1 cellular context compared by ENCODE assay signal in genomic region chr16:85420501-85421337, GRCh38.
TF ChIP-seq lines count a peak whose summit lies in the region.

No MANE protein-coding gene starts in this region.

TF ChIP-seq in HepG2, 621 proteins besides CTCF, POLR2A, EP300 and RAD21 (continued from another document and continues in another):
- TF ChIP-seq ZFP91 (CRISPR knock-in tag; IDR thresholded peaks at IDR 0.05; ENCODE audit: borderline replicate concordance) (peak; percentile 91), NFIB (CRISPR knock-in tag; IDR thresholded peaks at IDR 0.05; ENCODE audit: borderline replicate concordance) (no peak), ZNF577 (CRISPR knock-in tag; IDR thresholded peaks at IDR 0.05; ENCODE audit: borderline replicate concordance, low read depth) (no peak), HMGXB4 (CRISPR knock-in tag; IDR thresholded peaks at IDR 0.05; ENCODE audit: borderline replicate concordance in 1 of 2, low read depth in 1 of 2) (peak; percentile 97 to 99), CREB1 (IDR thresholded peaks at IDR 0.05) (no peak; the same call in 1 of the 2 replicates), CREB1 (CRISPR knock-in tag; IDR thresholded peaks at IDR 0.05) (no peak), RFXAP (CRISPR knock-in tag; IDR thresholded peaks at IDR 0.05; ENCODE audit: borderline replicate concordance) (no peak), ZNF362 (CRISPR knock-in tag; IDR thresholded peaks at IDR 0.05; ENCODE audit: borderline replicate concordance) (no peak; the same call in 1 of the 2 replicates), ZNF24 (IDR thresholded peaks at IDR 0.05) (peak; percentile 78; the same call in 1 of the 2 replicates), SNAPC2 (CRISPR knock-in tag; IDR thresholded peaks at IDR 0.05) (0 out of 2 replicates have a peak, but pooled peaks have one; percentile 57), YEATS4 (CRISPR knock-in tag; IDR thresholded peaks at IDR 0.05; ENCODE audit: borderline replicate concordance) (no peak), KLF16 (CRISPR knock-in tag; IDR thresholded peaks at IDR 0.05) (peak in 1 of 2 experiments; percentile 70; a peak in 1 of 4 replicates), SSRP1 (CRISPR knock-in tag; IDR thresholded peaks at IDR 0.05) (no peak), GATAD1 (CRISPR knock-in tag; IDR thresholded peaks at IDR 0.05) (peak; percentile 65; the same call in 1 of the 2 replicates), ZFP1 (CRISPR knock-in tag; IDR thresholded peaks at IDR 0.05) (0 out of 2 replicates have a peak, but pooled peaks have one; percentile 54), ZNF720 (CRISPR knock-in tag; IDR thresholded peaks at IDR 0.05) (no peak), ZNF563 (CRISPR knock-in tag; IDR thresholded peaks at IDR 0.05) (peak; percentile 45; the same call in 1 of the 2 replicates), KDM4B (CRISPR knock-in tag; IDR thresholded peaks at IDR 0.05) (no peak), PCBP1 (IDR thresholded peaks at IDR 0.05; ENCODE audit: borderline replicate concordance, low read depth, low read length) (0 out of 2 replicates have a peak, but pooled peaks have one; percentile 34), ZNF562 (CRISPR knock-in tag; IDR thresholded peaks at IDR 0.05; ENCODE audit: borderline replicate concordance) (no peak), SP2 (CRISPR knock-in tag; IDR thresholded peaks at IDR 0.05) (no peak), ZNF20 (CRISPR knock-in tag; IDR thresholded peaks at IDR 0.05) (0 out of 2 replicates have a peak, but pooled peaks have one; percentile 65), ZNF609 (CRISPR knock-in tag; IDR thresholded peaks at IDR 0.05; ENCODE audit: borderline replicate concordance) (peak; percentile 40; the same call in 1 of the 2 replicates), ADNP (CRISPR knock-in tag; IDR thresholded peaks at IDR 0.05) (peak; percentile 99), ZNF761 (CRISPR knock-in tag; conservative IDR thresholded peaks at IDR 0.05) (no peak), KMT2B (CRISPR knock-in tag; IDR thresholded peaks at IDR 0.05) (0 out of 2 replicates have a peak, but pooled peaks have one; percentile 36), ZNF496 (CRISPR knock-in tag; IDR thresholded peaks at IDR 0.05; ENCODE audit: insufficient replicate concordance) (no peak), ZNF615 (CRISPR knock-in tag; IDR thresholded peaks at IDR 0.05; ENCODE audit: borderline replicate concordance) (no peak), ZBTB20 (CRISPR knock-in tag; IDR thresholded peaks at IDR 0.05; ENCODE audit: borderline replicate concordance, low read depth) (no peak), ZNF225 (CRISPR knock-in tag; IDR thresholded peaks at IDR 0.05) (peak; percentile 91), FOXO1 (CRISPR knock-in tag; IDR thresholded peaks at IDR 0.05) (0 out of 2 replicates have a peak, but pooled peaks have one; percentile 75), ZBTB8A (CRISPR knock-in tag; IDR thresholded peaks at IDR 0.05; ENCODE audit: borderline replicate concordance, low read depth) (no peak), SUZ12 (IDR thresholded peaks at IDR 0.05; ENCODE audit: low read depth, low read length) (no peak; the same call in 1 of the 2 replicates), POLR2AphosphoS2 (IDR thresholded peaks at IDR 0.05; ENCODE audit: low read depth, low read length) (no peak), ZFP62 (CRISPR knock-in tag; IDR thresholded peaks at IDR 0.05) (no peak), ZNF768 (CRISPR knock-in tag; IDR thresholded peaks at IDR 0.05) (peak; percentile 21; the same call in 1 of the 2 replicates), PLRG1 (conservative IDR thresholded peaks at IDR 0.05) (no peak), KLF9 (CRISPR knock-in tag; IDR thresholded peaks at IDR 0.05; ENCODE audit: low read depth) (peak; percentile 32; the same call in 1 of the 2 replicates), RELA (CRISPR knock-in tag; IDR thresholded peaks at IDR 0.05) (no peak), CENPX (CRISPR knock-in tag; IDR thresholded peaks at IDR 0.05) (no peak), ZNF354B (CRISPR knock-in tag; IDR thresholded peaks at IDR 0.05) (no peak), ZNF879 (CRISPR knock-in tag; IDR thresholded peaks at IDR 0.05) (no peak), ZNF747 (CRISPR knock-in tag; IDR thresholded peaks at IDR 0.05; ENCODE audit: borderline replicate concordance) (0 out of 2 replicates have a peak, but pooled peaks have one; percentile 67), ZNF619 (CRISPR knock-in tag; IDR thresholded peaks at IDR 0.05) (peak; percentile 95; the same call in 1 of the 2 replicates), TP53 (CRISPR knock-in tag; conservative IDR thresholded peaks at IDR 0.05) (no peak), SP1 (IDR thresholded peaks at IDR 0.05) (no peak), SP1 (CRISPR knock-in tag; IDR thresholded peaks at IDR 0.05) (peak; percentile 76), RARG (CRISPR knock-in tag; IDR thresholded peaks at IDR 0.05; ENCODE audit: low read depth) (no peak), GLI4 (CRISPR knock-in tag; IDR thresholded peaks at IDR 0.05; ENCODE audit: borderline replicate concordance) (0 out of 2 replicates have a peak, but pooled peaks have one; percentile 26), ZNF550 (CRISPR knock-in tag; IDR thresholded peaks at IDR 0.05; ENCODE audit: borderline replicate concordance) (0 out of 2 replicates have a peak, but pooled peaks have one; percentile 18), ZFP82 (CRISPR knock-in tag; IDR thresholded peaks at IDR 0.05; ENCODE audit: borderline replicate concordance) (peak; percentile 72; the same call in 1 of the 2 replicates)
- TF ChIP-seq, protein P1, sequence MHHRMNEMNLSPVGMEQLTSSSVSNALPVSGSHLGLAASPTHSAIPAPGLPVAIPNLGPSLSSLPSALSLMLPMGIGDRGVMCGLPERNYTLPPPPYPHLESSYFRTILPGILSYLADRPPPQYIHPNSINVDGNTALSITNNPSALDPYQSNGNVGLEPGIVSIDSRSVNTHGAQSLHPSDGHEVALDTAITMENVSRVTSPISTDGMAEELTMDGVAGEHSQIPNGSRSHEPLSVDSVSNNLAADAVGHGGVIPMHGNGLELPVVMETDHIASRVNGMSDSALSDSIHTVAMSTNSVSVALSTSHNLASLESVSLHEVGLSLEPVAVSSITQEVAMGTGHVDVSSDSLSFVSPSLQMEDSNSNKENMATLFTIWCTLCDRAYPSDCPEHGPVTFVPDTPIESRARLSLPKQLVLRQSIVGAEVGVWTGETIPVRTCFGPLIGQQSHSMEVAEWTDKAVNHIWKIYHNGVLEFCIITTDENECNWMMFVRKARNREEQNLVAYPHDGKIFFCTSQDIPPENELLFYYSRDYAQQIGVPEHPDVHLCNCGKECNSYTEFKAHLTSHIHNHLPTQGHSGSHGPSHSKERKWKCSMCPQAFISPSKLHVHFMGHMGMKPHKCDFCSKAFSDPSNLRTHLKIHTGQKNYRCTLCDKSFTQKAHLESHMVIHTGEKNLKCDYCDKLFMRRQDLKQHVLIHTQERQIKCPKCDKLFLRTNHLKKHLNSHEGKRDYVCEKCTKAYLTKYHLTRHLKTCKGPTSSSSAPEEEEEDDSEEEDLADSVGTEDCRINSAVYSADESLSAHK (CRISPR knock-in tag; IDR thresholded peaks at IDR 0.05; ENCODE audit: borderline replicate concordance) = no peak
- TF ChIP-seq, protein P2, sequence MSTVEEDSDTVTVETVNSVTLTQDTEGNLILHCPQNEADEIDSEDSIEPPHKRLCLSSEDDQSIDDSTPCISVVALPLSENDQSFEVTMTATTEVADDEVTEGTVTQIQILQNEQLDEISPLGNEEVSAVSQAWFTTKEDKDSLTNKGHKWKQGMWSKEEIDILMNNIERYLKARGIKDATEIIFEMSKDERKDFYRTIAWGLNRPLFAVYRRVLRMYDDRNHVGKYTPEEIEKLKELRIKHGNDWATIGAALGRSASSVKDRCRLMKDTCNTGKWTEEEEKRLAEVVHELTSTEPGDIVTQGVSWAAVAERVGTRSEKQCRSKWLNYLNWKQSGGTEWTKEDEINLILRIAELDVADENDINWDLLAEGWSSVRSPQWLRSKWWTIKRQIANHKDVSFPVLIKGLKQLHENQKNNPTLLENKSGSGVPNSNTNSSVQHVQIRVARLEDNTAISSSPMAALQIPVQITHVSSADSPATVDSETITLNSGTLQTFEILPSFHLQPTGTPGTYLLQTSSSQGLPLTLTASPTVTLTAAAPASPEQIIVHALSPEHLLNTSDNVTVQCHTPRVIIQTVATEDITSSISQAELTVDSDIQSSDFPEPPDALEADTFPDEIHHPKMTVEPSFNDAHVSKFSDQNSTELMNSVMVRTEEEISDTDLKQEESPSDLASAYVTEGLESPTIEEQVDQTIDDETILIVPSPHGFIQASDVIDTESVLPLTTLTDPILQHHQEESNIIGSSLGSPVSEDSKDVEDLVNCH (CRISPR knock-in tag; IDR thresholded peaks at IDR 0.05) = no peak
- TF ChIP-seq, protein P3, sequence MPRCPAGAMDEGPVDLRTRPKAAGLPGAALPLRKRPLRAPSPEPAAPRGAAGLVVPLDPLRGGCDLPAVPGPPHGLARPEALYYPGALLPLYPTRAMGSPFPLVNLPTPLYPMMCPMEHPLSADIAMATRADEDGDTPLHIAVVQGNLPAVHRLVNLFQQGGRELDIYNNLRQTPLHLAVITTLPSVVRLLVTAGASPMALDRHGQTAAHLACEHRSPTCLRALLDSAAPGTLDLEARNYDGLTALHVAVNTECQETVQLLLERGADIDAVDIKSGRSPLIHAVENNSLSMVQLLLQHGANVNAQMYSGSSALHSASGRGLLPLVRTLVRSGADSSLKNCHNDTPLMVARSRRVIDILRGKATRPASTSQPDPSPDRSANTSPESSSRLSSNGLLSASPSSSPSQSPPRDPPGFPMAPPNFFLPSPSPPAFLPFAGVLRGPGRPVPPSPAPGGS (CRISPR knock-in tag; IDR thresholded peaks at IDR 0.05) = peak; percentile 75; the same call in 1 of the 2 replicates
- TF ChIP-seq, protein P4, sequence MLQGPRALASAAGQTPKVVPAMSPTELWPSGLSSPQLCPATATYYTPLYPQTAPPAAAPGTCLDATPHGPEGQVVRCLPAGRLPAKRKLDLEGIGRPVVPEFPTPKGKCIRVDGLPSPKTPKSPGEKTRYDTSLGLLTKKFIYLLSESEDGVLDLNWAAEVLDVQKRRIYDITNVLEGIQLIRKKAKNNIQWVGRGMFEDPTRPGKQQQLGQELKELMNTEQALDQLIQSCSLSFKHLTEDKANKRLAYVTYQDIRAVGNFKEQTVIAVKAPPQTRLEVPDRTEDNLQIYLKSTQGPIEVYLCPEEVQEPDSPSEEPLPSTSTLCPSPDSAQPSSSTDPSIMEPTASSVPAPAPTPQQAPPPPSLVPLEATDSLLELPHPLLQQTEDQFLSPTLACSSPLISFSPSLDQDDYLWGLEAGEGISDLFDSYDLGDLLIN (CRISPR knock-in tag; IDR thresholded peaks at IDR 0.05; ENCODE audit: borderline replicate concordance) = no peak
